In genomic region chr5:16690243-16690839, GRCh38 we compare ENCODE assay signal across 8 cellular contexts.
A peak's percentile ranks its signal among the peaks of the same experiment; 100 is the strongest.
DNase-seq lines count a peak whose midpoint lies in the region; ATAC-seq and TF ChIP-seq lines count a peak whose summit lies in the region.

No MANE protein-coding gene starts in this region.

- H3K9me3 ChIP-seq in heart left ventricle, result no peaks in the 10 kb centered on the region

- ATAC-seq in heart left ventricle (peak in 3 of 4 donors; percentile 36 to 56 (median 38)), HG02588 (IDR thresholded peaks at IDR 0.05; ENCODE audit: unreplicated experiment) (peak; percentile 62), WTC11 (peak; percentile 99)

- no peaks in the 10 kb centered on the region for H3K27me3 ChIP-seq in heart left ventricle

- no peak overlapping the region for H3K27ac ChIP-seq in heart left ventricle

- no peak overlapping the region for H3K4me3 Mint-ChIP-seq in WTC11

- WGBS in heart left ventricle, 4 donors, result 71 to 83% (median 79%) methylated on average over 7 of the region's 7 CpGs

- no peak overlapping the region for H3K4me3 ChIP-seq in heart left ventricle
- no peak overlapping the region for H3K4me3 ChIP-seq in NB4 (ENCODE audit: low read depth, low read length)

- H3K27ac Mint-ChIP-seq in WTC11, result peak overlapping the region; percentile 87

- POLR2A ChIA-PET in WTC11 (lab: Charles Lee), result interaction anchor here (0.7 kb wide), 1 partner anchor 94 kb away, joined by 4 read pairs; no protein-coding TSS in a partner anchor

- no peaks in the 10 kb centered on the region for H3K9me3 Mint-ChIP-seq in WTC11

- no peaks in the 10 kb centered on the region for H3K27me3 Mint-ChIP-seq in WTC11 (ENCODE audit: low read depth)

- intact Hi-C loops in heart left ventricle (cut with DNase I) (loop anchor here in 1 of 10 donors (5.0 kb wide), 1 partner anchor 497 kb away; no protein-coding TSS in a partner anchor), cardiac septum (cut with DNase I) (no loop called here)

- TF ChIP-seq CTCF in heart left ventricle (IDR thresholded peaks at IDR 0.05), result peak; percentile 29 to 62 (median 48)
- TF ChIP-seq CTCF in NB4 (IDR thresholded peaks at IDR 0.05; ENCODE audit: low read depth, low read length), result peak; percentile 78
- TF ChIP-seq CTCF in WTC11 (IDR thresholded peaks at IDR 0.05), result peak; percentile 84

- TF ChIP-seq POLR2A in heart left ventricle (IDR thresholded peaks at IDR 0.05) (no peak), NB4 (IDR thresholded peaks at IDR 0.05; ENCODE audit: extremely low read depth, insufficient read length) (no peak)

- peaks cover 0 to 37% (median 8%) of the 10 kb centered on the region in 9 donors for H3K36me3 ChIP-seq in heart left ventricle

- peaks cover 6% of the 10 kb centered on the region; the same call in 1 of the 2 replicates for H3K4me1 Mint-ChIP-seq in WTC11

- H3K4me1 ChIP-seq in heart left ventricle, result peaks cover 0 to 2% (median 0%) of the 10 kb centered on the region in 12 donors

- H3K36me3 Mint-ChIP-seq in WTC11, result peaks cover 70% of the 10 kb centered on the region

- CTCF ChIA-PET in WTC11 (lab: Charles Lee), result interaction anchor here (0.6 to 3.2 kb wide), 22 partner anchors 9 to 1874 kb away, joined by 3 to 19 read pairs (median 4); no protein-coding TSS in a partner anchor

- DNase-seq in heart left ventricle (no peak), cardiac septum (ENCODE audit: low spot score) (no peak), NB4 (ENCODE audit: low read depth) (peak; percentile 47), WTC11 (ENCODE audit: low spot score) (peak; percentile 56), hippocampal formation (lab: John Stamatoyannopoulos, UW) (peak; percentile 44 to 63), superior temporal gyrus (ENCODE audit: extremely low spot score) (peak; percentile 85), COR-L47 (lab: John Stamatoyannopoulos, UW) (no peak)

TF ChIP-seq in WTC11, 78 proteins besides CTCF, POLR2A, EP300 and RAD21:
- TF ChIP-seq PRRX2 (CRISPR knock-in tag; IDR thresholded peaks at IDR 0.05), result no peak
- peak; percentile 88 for TF ChIP-seq ZNF121 (CRISPR knock-in tag; IDR thresholded peaks at IDR 0.05)

Comparison
In these comparisons a context has a peak if more than half of its experiments do, and no peak if none do; other contexts are left out.
1. ATAC-seq: peak in every context shown above with its lines; median percentile 99 in WTC11; 62 in HG02588; 38 in heart left ventricle.
2. DNase-seq: peak in NB4 (single experiment), WTC11 (single experiment), hippocampal formation (2 of 2) and superior temporal gyrus (single experiment); none in heart left ventricle (0 of 5), cardiac septum (single experiment) and COR-L47 (single experiment).
3. Peak in every context shown above with its lines, with median percentiles within 50 percentile points of each other: CTCF ChIP-seq.